ENCODE assay signal across 1 cellular context in genomic region chr17:36482611-36483504, GRCh38.
TF ChIP-seq lines count a peak whose summit lies in the region.

No MANE protein-coding gene starts in this region.

TF ChIP-seq in GM23338, 12 proteins besides CTCF, POLR2A, EP300 and RAD21 (continued from another document):
- TF ChIP-seq, protein P1, sequence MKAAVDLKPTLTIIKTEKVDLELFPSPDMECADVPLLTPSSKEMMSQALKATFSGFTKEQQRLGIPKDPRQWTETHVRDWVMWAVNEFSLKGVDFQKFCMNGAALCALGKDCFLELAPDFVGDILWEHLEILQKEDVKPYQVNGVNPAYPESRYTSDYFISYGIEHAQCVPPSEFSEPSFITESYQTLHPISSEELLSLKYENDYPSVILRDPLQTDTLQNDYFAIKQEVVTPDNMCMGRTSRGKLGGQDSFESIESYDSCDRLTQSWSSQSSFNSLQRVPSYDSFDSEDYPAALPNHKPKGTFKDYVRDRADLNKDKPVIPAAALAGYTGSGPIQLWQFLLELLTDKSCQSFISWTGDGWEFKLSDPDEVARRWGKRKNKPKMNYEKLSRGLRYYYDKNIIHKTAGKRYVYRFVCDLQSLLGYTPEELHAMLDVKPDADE (IDR thresholded peaks at IDR 0.05): no peak
